In genomic region chr9:110939053-110939452, GRCh38 we compare ENCODE assay signal across 1 cellular context.
TF ChIP-seq lines count a peak whose summit lies in the region.

No MANE protein-coding gene starts in this region.

TF ChIP-seq in HepG2, 621 proteins besides CTCF, POLR2A, EP300 and RAD21 (continued from another document):
- TF ChIP-seq ZNF276 (CRISPR knock-in tag; IDR thresholded peaks at IDR 0.05; ENCODE audit: low read depth) (no peak), NPAS2 (CRISPR knock-in tag; IDR thresholded peaks at IDR 0.05; ENCODE audit: borderline replicate concordance) (no peak), HCFC1 (IDR thresholded peaks at IDR 0.05; ENCODE audit: low read depth, low read length) (no peak)
